In genomic region chr6:143718463-143718862, GRCh38 we compare ENCODE assay signal across 1 cellular context.
TF ChIP-seq lines count a peak whose summit lies in the region.

No MANE protein-coding gene starts in this region.

TF ChIP-seq in IMR-90, 13 proteins besides CTCF, POLR2A, EP300 and RAD21 (continued from another document):
- no peak for TF ChIP-seq ELK1 (IDR thresholded peaks at IDR 0.05; ENCODE audit: borderline replicate concordance, low read depth, low read length)
- TF ChIP-seq CEBPB (IDR thresholded peaks at IDR 0.05; ENCODE audit: low read depth, low read length): no peak
- no peak for TF ChIP-seq RCOR1 (IDR thresholded peaks at IDR 0.05; ENCODE audit: insufficient replicate concordance, low read length)
- TF ChIP-seq MAFK (IDR thresholded peaks at IDR 0.05; ENCODE audit: low read depth, low read length): no peak
- TF ChIP-seq MXI1 (IDR thresholded peaks at IDR 0.05; ENCODE audit: borderline replicate concordance, low read depth, low read length): no peak
TF ChIP-seq in IMR-90: peak in this region for 0.
